ENCODE assay signal across 16 cellular contexts in genomic region chr14:46573518-46573917, GRCh38.
A peak's percentile ranks its signal among the peaks of the same experiment; 100 is the strongest.
DNase-seq lines count a peak whose midpoint lies in the region; ATAC-seq and TF ChIP-seq lines count a peak whose summit lies in the region.
"Had no signal": no experiment of that assay in that cellular context is flagged by ENCODE, and none has a peak within 500 bp of the region (broad histone marks: within the 10 kb centered on the region; RNA-seq: fewer than 3 reads in every experiment).

No MANE protein-coding gene starts in this region.

- POLR2A ChIA-PET in CD4-positive, alpha-beta T cell (lab: Charles Lee), result no interaction called here

- peaks cover 14% of the 10 kb centered on the region for H3K4me1 Mint-ChIP-seq in nephron
- no peaks in the 10 kb centered on the region for H3K4me1 Mint-ChIP-seq in CD4-positive, alpha-beta T cell (ENCODE audit: low read depth)
- H3K4me1 Mint-ChIP-seq: CD4-positive, CD25-positive, alpha-beta regulatory T cell had no signal

- H3K9me3 ChIP-seq in SJSA1 (replicated peaks), result no peaks in the 10 kb centered on the region
- no peaks in the 10 kb centered on the region for H3K9me3 ChIP-seq in CD4-positive, alpha-beta T cell (ENCODE audit: control insufficient read depth, low read length)
- H3K9me3 ChIP-seq: A549 had no signal

- H3K36me3 ChIP-seq in SJSA1 (no peaks in the 10 kb centered on the region), brain microvascular endothelial cell (replicated peaks) (no peaks in the 10 kb centered on the region)

- ATAC-seq in CD4-positive, alpha-beta T cell (ENCODE audit: poor library complexity), result no peak
- ATAC-seq: GM12878 had no signal

- DNase-seq in SJSA1 (ENCODE audit: low read depth in 1 of 2, low spot score in 2 of 2) (no peak), brain microvascular endothelial cell (no peak), Kasumi-1 (lab: John Stamatoyannopoulos, UW) (no peak), coronary artery (ENCODE audit: low spot score) (no peak)
- no peak for DNase-seq in CD4-positive, alpha-beta T cell
- no peak for DNase-seq in stimulated activated CD8-positive, alpha-beta memory T cell treated with anti-CD3 and anti-CD28 coated beads, Interleukin-4, amount 100 ng/mL, for 48 hours
- DNase-seq: Calu3; CD4-positive, CD25-positive, alpha-beta regulatory T cell; DMS 273 treated with DMSO at 0.1 percent for 48 hours; HCEC 1CT; HFFc6 had no signal

- in situ Hi-C loops in brain microvascular endothelial cell (cut with HindIII; ENCODE audit: low pct_ligation_motif_present, low sequenced_read_pairs), result no loop called here

- H3K27me3 ChIP-seq in SJSA1 (replicated peaks) (no peaks in the 10 kb centered on the region), brain microvascular endothelial cell (replicated peaks) (no peaks in the 10 kb centered on the region)
- no peaks in the 10 kb centered on the region for H3K27me3 ChIP-seq in CD4-positive, alpha-beta T cell (ENCODE audit: control insufficient read depth, insufficient read depth, low read length)

- no peak for TF ChIP-seq CTCF in brain microvascular endothelial cell (IDR thresholded peaks at IDR 0.05; ENCODE audit: low read depth, low read length, missing control alignments)
- no peak for TF ChIP-seq CTCF in nephron (IDR thresholded peaks at IDR 0.05; ENCODE audit: unreplicated experiment in 3 of 3)
- TF ChIP-seq CTCF in CD4-positive, alpha-beta T cell (IDR thresholded peaks at IDR 0.05), result no peak
- no peak for TF ChIP-seq CTCF in coronary artery (IDR thresholded peaks at IDR 0.05)

- no peaks in the 10 kb centered on the region for H3K27me3 Mint-ChIP-seq in nephron (ENCODE audit: low read depth)
- H3K27me3 Mint-ChIP-seq in CD4-positive, alpha-beta T cell, result no peaks in the 10 kb centered on the region
- H3K27me3 Mint-ChIP-seq: CD4-positive, CD25-positive, alpha-beta regulatory T cell; IgD-negative memory B cell had no signal

- CTCF ChIA-PET in CD4-positive, alpha-beta T cell (lab: Charles Lee), result no interaction called here

- intact Hi-C loops in CD4-positive, alpha-beta T cell (cut with DNase I, micrococcal nuclease), result no loop called here

- peak overlapping the region; percentile 12 to 83 (median 54) for H3K27ac Mint-ChIP-seq in nephron
- H3K27ac Mint-ChIP-seq in CD4-positive, alpha-beta T cell, result no peak overlapping the region
- H3K27ac Mint-ChIP-seq: CD4-positive, CD25-positive, alpha-beta regulatory T cell; HFFc6 had no signal

- no peak overlapping the region for H3K4me3 Mint-ChIP-seq in nephron
- H3K4me3 Mint-ChIP-seq in CD4-positive, alpha-beta T cell, result no peak overlapping the region
- H3K4me3 Mint-ChIP-seq: CD4-positive, CD25-positive, alpha-beta regulatory T cell; HFFc6; IgD-negative memory B cell had no signal

- H3K36me3 Mint-ChIP-seq in nephron (ENCODE audit: low read depth), result peaks cover 11% of the 10 kb centered on the region
- H3K36me3 Mint-ChIP-seq in CD4-positive, alpha-beta T cell (ENCODE audit: low read depth), result no peaks in the 10 kb centered on the region
- H3K36me3 Mint-ChIP-seq: CD4-positive, CD25-positive, alpha-beta regulatory T cell; IgD-negative memory B cell had no signal

- peaks cover 24% of the 10 kb centered on the region for H3K4me1 ChIP-seq in SJSA1 (replicated peaks)

- H3K4me3 ChIP-seq in SJSA1 (no peak overlapping the region), brain microvascular endothelial cell (ENCODE audit: low read depth, low read length) (no peak overlapping the region), coronary artery (no peak overlapping the region)
- H3K4me3 ChIP-seq: A549, GM12878 had no signal

- H3K27ac ChIP-seq in SJSA1 (peak overlapping the region; percentile 33), brain microvascular endothelial cell (peak overlapping the region; percentile 83), coronary artery (no peak overlapping the region)
- no peak overlapping the region for H3K27ac ChIP-seq in CD4-positive, alpha-beta T cell (ENCODE audit: low read depth, low read length)
- H3K27ac ChIP-seq: A549, HL-60 had no signal

- peaks cover 15% of the 10 kb centered on the region for H3K9me3 Mint-ChIP-seq in nephron
- H3K9me3 Mint-ChIP-seq in CD4-positive, alpha-beta T cell, result peaks cover 3% of the 10 kb centered on the region

Comparison
In these comparisons a context has a peak if more than half of its experiments do, and no peak if none do; other contexts are left out.
1. H3K27ac ChIP-seq: peak in SJSA1 (single experiment) and brain microvascular endothelial cell (single experiment); none in CD4-positive, alpha-beta T cell (single experiment) and coronary artery (0 of 2).